In the genomic region with DNA sequence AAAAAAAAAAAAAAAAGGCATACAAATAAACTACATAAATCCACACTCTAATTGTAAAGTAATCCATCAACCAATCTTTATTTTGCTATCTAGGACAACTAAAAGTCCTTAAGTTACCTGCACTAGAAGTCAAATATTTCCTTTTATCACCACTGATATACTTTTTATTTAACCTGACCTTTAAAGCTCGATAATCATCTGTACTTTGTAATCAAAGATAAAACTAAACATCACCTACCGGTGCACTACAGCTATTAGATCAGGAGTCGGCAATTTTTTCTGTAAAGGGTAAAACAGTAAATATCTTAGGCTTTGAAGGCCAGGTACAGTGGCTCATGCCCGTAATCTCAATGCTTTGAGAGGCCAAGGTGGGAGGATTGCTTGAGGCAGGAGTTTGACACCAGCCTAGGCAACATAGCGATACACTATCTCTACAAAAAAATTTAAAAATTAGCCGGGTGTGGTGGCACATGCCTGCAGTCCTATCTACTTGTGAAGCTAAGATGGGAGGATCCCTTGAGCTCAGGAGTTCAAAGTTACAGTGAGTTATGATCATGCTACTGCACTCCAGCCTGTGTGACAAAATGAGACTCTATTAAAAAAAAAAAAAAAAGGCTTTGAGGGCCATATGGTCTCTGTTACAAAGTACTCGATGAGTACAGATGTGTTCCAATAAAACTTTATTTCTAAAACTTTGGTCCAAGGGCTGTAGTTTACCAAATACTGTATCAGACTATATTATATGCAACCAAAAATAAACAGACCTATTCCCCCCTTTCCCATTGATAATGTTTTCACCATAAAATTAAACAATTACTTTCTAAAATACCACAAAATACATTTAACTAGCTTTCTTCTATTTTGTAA, we compare ENCODE assay signal across 1 cellular context.
A peak's percentile ranks its signal among the peaks of the same experiment; 100 is the strongest.
TF ChIP-seq lines count a peak whose summit lies in the region.

No MANE protein-coding gene starts in this region.

TF ChIP-seq in K562, 482 proteins besides CTCF, POLR2A, EP300 and RAD21:
- TF ChIP-seq L3MBTL2 (IDR thresholded peaks at IDR 0.05) (peak; percentile 25; the same call in 1 of the 2 replicates), SAFB (IDR thresholded peaks at IDR 0.05; ENCODE audit: borderline replicate concordance, low read depth, low read length) (no peak)
- TF ChIP-seq, protein P1, sequence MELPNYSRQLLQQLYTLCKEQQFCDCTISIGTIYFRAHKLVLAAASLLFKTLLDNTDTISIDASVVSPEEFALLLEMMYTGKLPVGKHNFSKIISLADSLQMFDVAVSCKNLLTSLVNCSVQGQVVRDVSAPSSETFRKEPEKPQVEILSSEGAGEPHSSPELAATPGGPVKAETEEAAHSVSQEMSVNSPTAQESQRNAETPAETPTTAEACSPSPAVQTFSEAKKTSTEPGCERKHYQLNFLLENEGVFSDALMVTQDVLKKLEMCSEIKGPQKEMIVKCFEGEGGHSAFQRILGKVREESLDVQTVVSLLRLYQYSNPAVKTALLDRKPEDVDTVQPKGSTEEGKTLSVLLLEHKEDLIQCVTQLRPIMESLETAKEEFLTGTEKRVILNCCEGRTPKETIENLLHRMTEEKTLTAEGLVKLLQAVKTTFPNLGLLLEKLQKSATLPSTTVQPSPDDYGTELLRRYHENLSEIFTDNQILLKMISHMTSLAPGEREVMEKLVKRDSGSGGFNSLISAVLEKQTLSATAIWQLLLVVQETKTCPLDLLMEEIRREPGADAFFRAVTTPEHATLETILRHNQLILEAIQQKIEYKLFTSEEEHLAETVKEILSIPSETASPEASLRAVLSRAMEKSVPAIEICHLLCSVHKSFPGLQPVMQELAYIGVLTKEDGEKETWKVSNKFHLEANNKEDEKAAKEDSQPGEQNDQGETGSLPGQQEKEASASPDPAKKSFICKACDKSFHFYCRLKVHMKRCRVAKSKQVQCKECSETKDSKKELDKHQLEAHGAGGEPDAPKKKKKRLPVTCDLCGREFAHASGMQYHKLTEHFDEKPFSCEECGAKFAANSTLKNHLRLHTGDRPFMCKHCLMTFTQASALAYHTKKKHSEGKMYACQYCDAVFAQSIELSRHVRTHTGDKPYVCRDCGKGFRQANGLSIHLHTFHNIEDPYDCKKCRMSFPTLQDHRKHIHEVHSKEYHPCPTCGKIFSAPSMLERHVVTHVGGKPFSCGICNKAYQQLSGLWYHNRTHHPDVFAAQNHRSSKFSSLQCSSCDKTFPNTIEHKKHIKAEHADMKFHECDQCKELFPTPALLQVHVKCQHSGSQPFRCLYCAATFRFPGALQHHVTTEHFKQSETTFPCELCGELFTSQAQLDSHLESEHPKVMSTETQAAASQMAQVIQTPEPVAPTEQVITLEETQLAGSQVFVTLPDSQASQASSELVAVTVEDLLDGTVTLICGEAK (IDR thresholded peaks at IDR 0.05) = peak; percentile 91
- TF ChIP-seq, protein P1 (CRISPR knock-in tag; IDR thresholded peaks at IDR 0.05) = no peak
- TF ChIP-seq, protein P2, sequence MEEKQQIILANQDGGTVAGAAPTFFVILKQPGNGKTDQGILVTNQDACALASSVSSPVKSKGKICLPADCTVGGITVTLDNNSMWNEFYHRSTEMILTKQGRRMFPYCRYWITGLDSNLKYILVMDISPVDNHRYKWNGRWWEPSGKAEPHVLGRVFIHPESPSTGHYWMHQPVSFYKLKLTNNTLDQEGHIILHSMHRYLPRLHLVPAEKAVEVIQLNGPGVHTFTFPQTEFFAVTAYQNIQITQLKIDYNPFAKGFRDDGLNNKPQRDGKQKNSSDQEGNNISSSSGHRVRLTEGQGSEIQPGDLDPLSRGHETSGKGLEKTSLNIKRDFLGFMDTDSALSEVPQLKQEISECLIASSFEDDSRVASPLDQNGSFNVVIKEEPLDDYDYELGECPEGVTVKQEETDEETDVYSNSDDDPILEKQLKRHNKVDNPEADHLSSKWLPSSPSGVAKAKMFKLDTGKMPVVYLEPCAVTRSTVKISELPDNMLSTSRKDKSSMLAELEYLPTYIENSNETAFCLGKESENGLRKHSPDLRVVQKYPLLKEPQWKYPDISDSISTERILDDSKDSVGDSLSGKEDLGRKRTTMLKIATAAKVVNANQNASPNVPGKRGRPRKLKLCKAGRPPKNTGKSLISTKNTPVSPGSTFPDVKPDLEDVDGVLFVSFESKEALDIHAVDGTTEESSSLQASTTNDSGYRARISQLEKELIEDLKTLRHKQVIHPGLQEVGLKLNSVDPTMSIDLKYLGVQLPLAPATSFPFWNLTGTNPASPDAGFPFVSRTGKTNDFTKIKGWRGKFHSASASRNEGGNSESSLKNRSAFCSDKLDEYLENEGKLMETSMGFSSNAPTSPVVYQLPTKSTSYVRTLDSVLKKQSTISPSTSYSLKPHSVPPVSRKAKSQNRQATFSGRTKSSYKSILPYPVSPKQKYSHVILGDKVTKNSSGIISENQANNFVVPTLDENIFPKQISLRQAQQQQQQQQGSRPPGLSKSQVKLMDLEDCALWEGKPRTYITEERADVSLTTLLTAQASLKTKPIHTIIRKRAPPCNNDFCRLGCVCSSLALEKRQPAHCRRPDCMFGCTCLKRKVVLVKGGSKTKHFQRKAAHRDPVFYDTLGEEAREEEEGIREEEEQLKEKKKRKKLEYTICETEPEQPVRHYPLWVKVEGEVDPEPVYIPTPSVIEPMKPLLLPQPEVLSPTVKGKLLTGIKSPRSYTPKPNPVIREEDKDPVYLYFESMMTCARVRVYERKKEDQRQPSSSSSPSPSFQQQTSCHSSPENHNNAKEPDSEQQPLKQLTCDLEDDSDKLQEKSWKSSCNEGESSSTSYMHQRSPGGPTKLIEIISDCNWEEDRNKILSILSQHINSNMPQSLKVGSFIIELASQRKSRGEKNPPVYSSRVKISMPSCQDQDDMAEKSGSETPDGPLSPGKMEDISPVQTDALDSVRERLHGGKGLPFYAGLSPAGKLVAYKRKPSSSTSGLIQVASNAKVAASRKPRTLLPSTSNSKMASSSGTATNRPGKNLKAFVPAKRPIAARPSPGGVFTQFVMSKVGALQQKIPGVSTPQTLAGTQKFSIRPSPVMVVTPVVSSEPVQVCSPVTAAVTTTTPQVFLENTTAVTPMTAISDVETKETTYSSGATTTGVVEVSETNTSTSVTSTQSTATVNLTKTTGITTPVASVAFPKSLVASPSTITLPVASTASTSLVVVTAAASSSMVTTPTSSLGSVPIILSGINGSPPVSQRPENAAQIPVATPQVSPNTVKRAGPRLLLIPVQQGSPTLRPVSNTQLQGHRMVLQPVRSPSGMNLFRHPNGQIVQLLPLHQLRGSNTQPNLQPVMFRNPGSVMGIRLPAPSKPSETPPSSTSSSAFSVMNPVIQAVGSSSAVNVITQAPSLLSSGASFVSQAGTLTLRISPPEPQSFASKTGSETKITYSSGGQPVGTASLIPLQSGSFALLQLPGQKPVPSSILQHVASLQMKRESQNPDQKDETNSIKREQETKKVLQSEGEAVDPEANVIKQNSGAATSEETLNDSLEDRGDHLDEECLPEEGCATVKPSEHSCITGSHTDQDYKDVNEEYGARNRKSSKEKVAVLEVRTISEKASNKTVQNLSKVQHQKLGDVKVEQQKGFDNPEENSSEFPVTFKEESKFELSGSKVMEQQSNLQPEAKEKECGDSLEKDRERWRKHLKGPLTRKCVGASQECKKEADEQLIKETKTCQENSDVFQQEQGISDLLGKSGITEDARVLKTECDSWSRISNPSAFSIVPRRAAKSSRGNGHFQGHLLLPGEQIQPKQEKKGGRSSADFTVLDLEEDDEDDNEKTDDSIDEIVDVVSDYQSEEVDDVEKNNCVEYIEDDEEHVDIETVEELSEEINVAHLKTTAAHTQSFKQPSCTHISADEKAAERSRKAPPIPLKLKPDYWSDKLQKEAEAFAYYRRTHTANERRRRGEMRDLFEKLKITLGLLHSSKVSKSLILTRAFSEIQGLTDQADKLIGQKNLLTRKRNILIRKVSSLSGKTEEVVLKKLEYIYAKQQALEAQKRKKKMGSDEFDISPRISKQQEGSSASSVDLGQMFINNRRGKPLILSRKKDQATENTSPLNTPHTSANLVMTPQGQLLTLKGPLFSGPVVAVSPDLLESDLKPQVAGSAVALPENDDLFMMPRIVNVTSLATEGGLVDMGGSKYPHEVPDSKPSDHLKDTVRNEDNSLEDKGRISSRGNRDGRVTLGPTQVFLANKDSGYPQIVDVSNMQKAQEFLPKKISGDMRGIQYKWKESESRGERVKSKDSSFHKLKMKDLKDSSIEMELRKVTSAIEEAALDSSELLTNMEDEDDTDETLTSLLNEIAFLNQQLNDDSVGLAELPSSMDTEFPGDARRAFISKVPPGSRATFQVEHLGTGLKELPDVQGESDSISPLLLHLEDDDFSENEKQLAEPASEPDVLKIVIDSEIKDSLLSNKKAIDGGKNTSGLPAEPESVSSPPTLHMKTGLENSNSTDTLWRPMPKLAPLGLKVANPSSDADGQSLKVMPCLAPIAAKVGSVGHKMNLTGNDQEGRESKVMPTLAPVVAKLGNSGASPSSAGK (IDR thresholded peaks at IDR 0.05) = 0 out of 2 replicates have a peak, but pooled peaks have one; percentile 41
